In genomic region chr13:27959976-27960361, GRCh38 we compare ENCODE assay signal across 2 cellular contexts.
TF ChIP-seq lines count a peak whose summit lies in the region.

No MANE protein-coding gene starts in this region.

TF ChIP-seq in A549, 52 proteins besides CTCF, POLR2A, EP300 and RAD21 (continued from another document):
- TF ChIP-seq ZNF302 (CRISPR knock-in tag; IDR thresholded peaks at IDR 0.05) (no peak), CBX8 (IDR thresholded peaks at IDR 0.05) (no peak)

TF ChIP-seq in HEK293, 187 proteins besides CTCF, POLR2A, EP300 and RAD21 (continued from another document):
- TF ChIP-seq PRDM10 (tag by site-specific recombination; IDR thresholded peaks at IDR 0.05), result peak; percentile 51; the same call in 1 of the 2 replicates
